8 cellular contexts compared by ENCODE assay signal in genomic region chr14:94180655-94181271, GRCh38. TPM values are rescaled to one million over a fixed set of nuclear protein-coding genes. Genes with fewer than 3 reads are reported as not detected.
DNase-seq lines count a peak whose midpoint lies in the region; ATAC-seq and TF ChIP-seq lines count a peak whose summit lies in the region.

No MANE protein-coding gene starts in this region.

- no peak overlapping the region for H3K27ac ChIP-seq in esophagus muscularis mucosa (replicated peaks in 1 of 4)
- no peak overlapping the region for H3K27ac ChIP-seq in neural cell (ENCODE audit: low read length)

- peaks cover 19% of the 10 kb centered on the region for H3K4me1 Mint-ChIP-seq in T-helper 17 cell

- H3K4me3 Mint-ChIP-seq in T-helper 17 cell, result peak overlapping the region; percentile 79

- no peak overlapping the region for H2AFZ ChIP-seq in neural cell (ENCODE audit: low read depth, low read length)

- H3K9me3 ChIP-seq in T-helper 17 cell (ENCODE audit: control insufficient read depth, low read length, poor library complexity, severe bottlenecking), result no peaks in the 10 kb centered on the region
- H3K9me3 ChIP-seq in esophagus muscularis mucosa, result no peaks in the 10 kb centered on the region
- H3K9me3 ChIP-seq in neural cell (ENCODE audit: low read length), result no peaks in the 10 kb centered on the region

- no peak for TF ChIP-seq POLR2A in esophagus muscularis mucosa (IDR thresholded peaks at IDR 0.05; ENCODE audit: low read depth)

- no peak for TF ChIP-seq EP300 in esophagus muscularis mucosa (IDR thresholded peaks at IDR 0.05)
- TF ChIP-seq EP300 in neural cell (conservative IDR thresholded peaks at IDR 0.05; ENCODE audit: poor library complexity, severe bottlenecking), result no peak

- H3K27ac Mint-ChIP-seq in T-helper 17 cell, result peak overlapping the region; percentile 96

- H4K20me1 ChIP-seq in neural cell (ENCODE audit: insufficient read depth), result no peaks in the 10 kb centered on the region

- DNase-seq in SKM-1 (lab: John Stamatoyannopoulos, UW; ENCODE audit: unreplicated experiment) (peak; percentile 34), SKM-1 treated with dmso at 0.1 percent for 144 hours (lab: John Stamatoyannopoulos, UW; ENCODE audit: unreplicated experiment) (no peak), M059J (ENCODE audit: low read depth) (peak; percentile 38), T-helper 17 cell (no peak), esophagus muscularis mucosa (ENCODE audit: extremely low spot score) (no peak), omental fat pad (ENCODE audit: low spot score) (no peak)

- intact Hi-C loops in esophagus muscularis mucosa (cut with DNase I), result no loop called here

- H3K27me3 ChIP-seq in esophagus muscularis mucosa (peaks cover 0 to 46% (median 13%) of the 10 kb centered on the region in 4 donors), neural cell (ENCODE audit: insufficient read depth, low read depth, low read length) (peaks cover 10% of the 10 kb centered on the region)

- ATAC-seq in GM21576 (IDR thresholded peaks at IDR 0.05; ENCODE audit: unreplicated experiment) (peak; percentile 56), T-helper 17 cell (peak; percentile 87), omental fat pad (ENCODE audit: low FRiP score) (no peak)

- TF ChIP-seq RAD21 in neural cell (conservative IDR thresholded peaks at IDR 0.05), result peak; percentile 81

- H3F3A ChIP-seq in neural cell (ENCODE audit: insufficient read depth, low read length, poor library complexity, severe bottlenecking), result no peaks in the 10 kb centered on the region

- H3K27me3 Mint-ChIP-seq in T-helper 17 cell, result peaks cover 12% of the 10 kb centered on the region

- 10% methylated on average over 4 of the region's 4 CpGs for WGBS in esophagus muscularis mucosa

- H3K36me3 ChIP-seq in esophagus muscularis mucosa (no peaks in the 10 kb centered on the region), neural cell (ENCODE audit: insufficient read depth, low read length) (no peaks in the 10 kb centered on the region)

- TF ChIP-seq CTCF in esophagus muscularis mucosa (IDR thresholded peaks at IDR 0.05) (peak; percentile 44 to 60 (median 51)), neural cell (IDR thresholded peaks at IDR 0.05; ENCODE audit: poor library complexity, severe bottlenecking) (peak; percentile 81), omental fat pad (IDR thresholded peaks at IDR 0.05) (no peak)

- peaks cover 2% of the 10 kb centered on the region for H3K36me3 Mint-ChIP-seq in T-helper 17 cell (ENCODE audit: low read depth)

- H3K4me2 ChIP-seq in neural cell (ENCODE audit: low read length), result no peak overlapping the region

- peaks cover under 1 to 8% (median 7%) of the 10 kb centered on the region in 4 donors for H3K4me1 ChIP-seq in esophagus muscularis mucosa

- no peaks in the 10 kb centered on the region for H3K79me2 ChIP-seq in neural cell (replicated peaks; ENCODE audit: insufficient read depth, low read length)

- H3K4me3 ChIP-seq in esophagus muscularis mucosa (peak overlapping the region in 1 of 4 donors; percentile 40), neural cell (ENCODE audit: low read length) (no peak overlapping the region)

- no peak overlapping the region for H3K9ac ChIP-seq in neural cell (ENCODE audit: low read length)

- H3K9me2 ChIP-seq in neural cell (ENCODE audit: insufficient read depth, low read length), result no peaks in the 10 kb centered on the region

TF ChIP-seq in neural cell, 6 proteins besides CTCF, POLR2A, EP300 and RAD21:
- TF ChIP-seq SMC3 (conservative IDR thresholded peaks at IDR 0.05; ENCODE audit: poor library complexity) (peak; percentile 86), EZH2 (IDR thresholded peaks at IDR 0.05; ENCODE audit: borderline replicate concordance, insufficient read depth, low read length, poor library complexity, severe bottlenecking) (no peak)

RNA-seq across cellular contexts. Expression of gene PPP4R4, which starts 6.6 kb away (rescaled TPM):
- total RNA-seq in M059J (2014; rRNA removed; shearing (Covaris generic)), result 0.15 and 0.99 TPM in 2 replicates
- total RNA-seq in T-helper 17 cell (1 to 10 TPM; 2.6 to 6.7 TPM), esophagus muscularis mucosa (under 1 TPM in 3 of 4 donors, not detected in 1; 0.19 to 0.83 (median 0.34) TPM), omental fat pad (1 to 10 TPM in 2 of 4 donors, under 1 TPM in 2; 0.25 to 2.0 (median 1.1) TPM)
- polyA plus RNA-seq in neural cell, result 4.8 and 5.9 TPM in 2 replicates
- 7.8 and 10.3 TPM in 2 replicates for polyA minus RNA-seq in neural cell

RNA-seq across cellular contexts. Expression of gene IFI27L2, which starts 51.4 kb away (rescaled TPM):
- total RNA-seq in M059J (2014; rRNA removed; shearing (Covaris generic)), result 76.5 and 135 TPM in 2 replicates
- total RNA-seq in T-helper 17 cell (10 to 100 TPM; 21.5 to 25.8 TPM), esophagus muscularis mucosa (10 to 100 TPM; 38.8 to 83.9 (median 64.7) TPM), omental fat pad (100 to 1,000 TPM in 1 of 4 donors, 10 to 100 TPM in 3; 43.2 to 109 (median 47.7) TPM)
- polyA plus RNA-seq in neural cell, result 15.3 and 23.7 TPM in 2 replicates
- 2.2 TPM in 2 replicates for polyA minus RNA-seq in neural cell

Comparison
In these comparisons a context has a peak if more than half of its experiments do, and no peak if none do; other contexts are left out.
1. DNase-seq: peak in SKM-1 (single experiment) and M059J (single experiment); none in SKM-1 treated with dmso at 0.1 percent for 144 hours (single experiment), T-helper 17 cell (0 of 3), esophagus muscularis mucosa (single experiment) and omental fat pad (single experiment).
2. CTCF ChIP-seq: peak in esophagus muscularis mucosa (3 of 3) and neural cell (single experiment); none in omental fat pad (0 of 3).